ENCODE assay signal across 31 cellular contexts in genomic region chr16:14339694-14340093, GRCh38.
"Had no signal": no experiment of that assay in that cellular context is flagged by ENCODE, and none has a peak within 500 bp of the region (broad histone marks: within the 10 kb centered on the region; RNA-seq: fewer than 3 reads in every experiment).

No MANE protein-coding gene starts in this region.

- H3K36me3 Mint-ChIP-seq: activated naive CD8-positive, alpha-beta T cell treated with anti-CD3 and anti-CD28 coated beads, Interleukin-2, amount 10 ng/mL, durations not matched to agents 7 days and 5 days; brain had no signal

- H3K4me3 ChIP-seq: ascending aorta, breast epithelium, cardiac muscle cell, colonic mucosa had no signal

- DNase-seq: activated B cell treated with CpG ODN at 0.5 μM for 24 hours; activated CD4-positive, alpha-beta T cell treated with anti-CD3 and anti-CD28 coated beads for 48 hours; activated CD4-positive, alpha-beta T cell treated with anti-CD3 and anti-CD28 coated beads, Interleukin-2, amount 50 U/mL, for 1 hour; activated CD4-positive, alpha-beta T cell treated with anti-CD3 and anti-CD28 coated beads, Interleukin-2, amount 50 U/mL, for 48 hours; activated CD8-positive, alpha-beta memory T cell treated with anti-CD3 and anti-CD28 coated beads for 24 hours; activated CD8-positive, alpha-beta memory T cell treated with anti-CD3 and anti-CD28 coated beads, Interleukin-2, amount 50 U/mL, for 4 hours; activated CD8-positive, alpha-beta T cell treated with anti-CD3 and anti-CD28 coated beads for 36 hours; activated gamma-delta T cell; activated naive CD4-positive, alpha-beta T cell; activated naive CD4-positive, alpha-beta T cell treated with anti-CD3 and anti-CD28 coated beads, Interleukin-2, amount 10 ng/mL, durations not matched to agents 7 days and 5 days; activated naive CD8-positive, alpha-beta T cell treated with anti-CD3 and anti-CD28 coated beads, Interleukin-2, amount 10 ng/mL, durations not matched to agents 7 days and 5 days; activated T-cell treated with anti-CD3 and anti-CD28 coated beads, Interleukin-2, amount 50 U/mL, for 1 hour; activated T-cell treated with anti-CD3 and anti-CD28 coated beads, Interleukin-2, amount 50 U/mL, for 48 hours; central memory CD4-positive, alpha-beta T cell; cerebellar nuclear complex; colonic mucosa; effector CD8-positive, alpha-beta T cell; foreskin fibroblast; T-helper 1 cell; T-helper 17 cell; T1000; WERI-Rb-1 had no signal

- H3K4me1 ChIP-seq: ascending aorta, colonic mucosa had no signal

- H3K36me3 ChIP-seq: ascending aorta, breast epithelium, cardiac muscle cell, colonic mucosa, WERI-Rb-1 had no signal

- H3K27me3 ChIP-seq: ascending aorta, breast epithelium, cardiac muscle cell, colonic mucosa had no signal

- H3K27me3 Mint-ChIP-seq: activated B cell treated with CpG ODN at 0.5 μM for 24 hours, T-helper 17 cell had no signal

- H3K4me1 Mint-ChIP-seq: activated B cell treated with CpG ODN at 0.5 μM for 24 hours; activated naive CD4-positive, alpha-beta T cell treated with anti-CD3 and anti-CD28 coated beads, Interleukin-2, amount 10 ng/mL, durations not matched to agents 7 days and 5 days; activated naive CD8-positive, alpha-beta T cell treated with anti-CD3 and anti-CD28 coated beads, Interleukin-2, amount 10 ng/mL, durations not matched to agents 7 days and 5 days; brain; T-helper 17 cell had no signal

- H3K27ac Mint-ChIP-seq: activated B cell treated with CpG ODN at 0.5 μM for 24 hours; activated CD8-positive, alpha-beta T cell treated with anti-CD3 and anti-CD28 coated beads for 36 hours; activated naive CD4-positive, alpha-beta T cell treated with anti-CD3 and anti-CD28 coated beads, Interleukin-2, amount 10 ng/mL, durations not matched to agents 7 days and 5 days; activated naive CD4-positive, alpha-beta T cell treated with anti-CD3 and anti-CD28 coated beads, Interleukin-2, amount 50 U/mL, for 72 hours; activated naive CD8-positive, alpha-beta T cell treated with anti-CD3 and anti-CD28 coated beads, Interleukin-2, amount 10 ng/mL, durations not matched to agents 7 days and 5 days; activated T-helper 1 cell treated with anti-CD3 and anti-CD28 coated beads, Interleukin-12 subunit alpha, Interleukin-12 subunit beta, Interleukin-2, Interleukin-4 antibody, amounts not matched to agents 30 ng/mL and 10 ng/mL and 1 ng/mL, durations not matched to agents 14 hours and 24 hours and 36 hours; brain; T-helper 17 cell; T-helper 2 cell treated with Interferon-gamma antibody and Interleukin-4, amounts not matched to agents 5 μg/mL and 100 μg/mL, for 36 hours had no signal

- H3K9me3 ChIP-seq: ascending aorta, colonic mucosa had no signal

- ATAC-seq: activated CD4-positive, CD25-positive, alpha-beta regulatory T cell treated with anti-CD3 and anti-CD28 coated beads, Interleukin-2, amount 50 U/mL, for 24 hours; activated CD8-positive, alpha-beta T cell treated with anti-CD3 and anti-CD28 coated beads for 36 hours; activated naive CD4-positive, alpha-beta T cell treated with anti-CD3 and anti-CD28 coated beads, Interleukin-2, amount 50 U/mL, for 72 hours; T-helper 17 cell had no signal

- H3K27ac ChIP-seq: ascending aorta, breast epithelium, cardiac muscle cell, colonic mucosa, epithelial cell of prostate, WERI-Rb-1 had no signal

- H3K4me3 Mint-ChIP-seq: activated B cell treated with CpG ODN at 0.5 μM for 24 hours; activated CD8-positive, alpha-beta T cell treated with anti-CD3 and anti-CD28 coated beads for 36 hours; activated naive CD4-positive, alpha-beta T cell treated with anti-CD3 and anti-CD28 coated beads, Interleukin-2, amount 10 ng/mL, durations not matched to agents 7 days and 5 days; activated naive CD8-positive, alpha-beta T cell treated with anti-CD3 and anti-CD28 coated beads, Interleukin-2, amount 10 ng/mL, durations not matched to agents 7 days and 5 days; activated T-helper 1 cell treated with anti-CD3 and anti-CD28 coated beads, Interleukin-12 subunit alpha, Interleukin-12 subunit beta, Interleukin-2, Interleukin-4 antibody, amounts not matched to agents 30 ng/mL and 10 ng/mL and 1 ng/mL, durations not matched to agents 14 hours and 24 hours and 36 hours; brain; T-helper 17 cell; T-helper 2 cell treated with Interferon-gamma antibody and Interleukin-4, amounts not matched to agents 5 μg/mL and 100 μg/mL, for 36 hours had no signal
